In genomic region chr4:24470681-24471622, GRCh38 we compare ENCODE assay signal across 9 cellular contexts.
DNase-seq lines count a peak whose midpoint lies in the region; ATAC-seq, FAIRE-seq and TF ChIP-seq lines count a peak whose summit lies in the region.
"Had no signal": no experiment of that assay in that cellular context is flagged by ENCODE, and none has a peak within 500 bp of the region (broad histone marks: within the 10 kb centered on the region; RNA-seq: fewer than 3 reads in every experiment).

No MANE protein-coding gene starts in this region.

- H3K4me3 Mint-ChIP-seq in brain: peak overlapping the region; percentile 95 to 99 (median 98)

- peak overlapping the region; percentile 47 to 70; a peak in 3 of 6 replicates for H3K27ac ChIP-seq in A549
- peak overlapping the region in 12 of 21 experiments; percentile 8 to 69 (median 44) for H3K27ac ChIP-seq in skin epidermis

- ATAC-seq in A549 (peak; percentile 11 to 25; a peak in 2 of 6 replicates), GM21737 (IDR thresholded peaks at IDR 0.05; ENCODE audit: unreplicated experiment) (no peak)

- H3K4me2 ChIP-seq in A549: peak overlapping the region; percentile 99

- TF ChIP-seq CTCF in A549 (IDR thresholded peaks at IDR 0.05): no peak
- no peak for TF ChIP-seq CTCF in brain (conservative IDR thresholded peaks at IDR 0.05)

- H3K27ac Mint-ChIP-seq in brain: peak overlapping the region; percentile 72 to 93 (median 89)

- peaks cover 3% of the 10 kb centered on the region; the same call in 1 of the 3 replicates for H3K4me1 ChIP-seq in A549

- no peaks in the 10 kb centered on the region for H3K36me3 Mint-ChIP-seq in brain

- H3K4me3 ChIP-seq in A549 (peak overlapping the region; percentile 63), skin epidermis (peak overlapping the region; percentile 37 to 57 (median 47))

- peaks cover 37% of the 10 kb centered on the region for H3K27me3 Mint-ChIP-seq in brain

- TF ChIP-seq POLR2A in A549 (IDR thresholded peaks at IDR 0.05; ENCODE audit: low read length) (no peak), GM12891 (IDR thresholded peaks at IDR 0.05; ENCODE audit: low read depth, low read length) (no peak)

- FAIRE-seq in A549 (lab: Jason Lieb, UNC) (no peak), GM12891 (lab: Jason Lieb, UNC) (no peak)
- FAIRE-seq: islet of Langerhans had no signal

- CTCF ChIA-PET in A549 (lab: Yijun Ruan, JAX): interaction anchor here (0.6 to 2.0 kb wide), 8 partner anchors 9 to 375 kb away, joined by 3 to 6 read pairs (median 3); no protein-coding TSS in a partner anchor

- TF ChIP-seq RAD21 in A549 (conservative IDR thresholded peaks at IDR 0.05 in 1 of 2, IDR thresholded peaks at IDR 0.05 in 1 of 2): no peak

- WGBS in A549 (ENCODE audit: missing lambda C conversion rate): under 1% methylated on average over 18 of the region's 90 CpGs

- no peak for TF ChIP-seq EP300 in A549 (IDR thresholded peaks at IDR 0.05)

- H3K9me3 ChIP-seq in A549: no peaks in the 10 kb centered on the region

- peak in 1 of 2 experiments; percentile 35 for DNase-seq in A549 (ENCODE audit: low read depth in 1 of 2, low spot score in 1 of 2)
- DNase-seq in GM12891 (ENCODE audit: insufficient read length, low spot score): peak; percentile 36
- peak; percentile 8 for DNase-seq in RPMI8226
- peak; percentile 64 for DNase-seq in iPS-NIHi11 (ENCODE audit: low spot score)
- no peak for DNase-seq in LoVo (ENCODE audit: low spot score)

- peaks cover 0 to 5% (median 0%) of the 10 kb centered on the region in 5 experiments for H3K9me3 Mint-ChIP-seq in brain

- POLR2A ChIA-PET in A549 (lab: Yijun Ruan, JAX): no interaction called here

- peaks cover 30% of the 10 kb centered on the region for H3K4me1 Mint-ChIP-seq in brain

TF ChIP-seq in A549, 52 proteins besides CTCF, POLR2A, EP300 and RAD21:
- TF ChIP-seq MAX (IDR thresholded peaks at IDR 0.05) (0 out of 2 replicates have a peak, but pooled peaks have one; percentile 15), POLR2AphosphoS2 (conservative IDR thresholded peaks at IDR 0.05; ENCODE audit: low read length) (no peak)
TF ChIP-seq in A549: peak in this region for 1.

TF ChIP-seq in GM12891, 5 proteins besides CTCF, POLR2A, EP300 and RAD21:
- TF ChIP-seq TAF1 (IDR thresholded peaks at IDR 0.05; ENCODE audit: low read depth, low read length) (no peak), SPI1 (IDR thresholded peaks at IDR 0.05; ENCODE audit: low read depth, low read length) (no peak), PAX5 (IDR thresholded peaks at IDR 0.05; ENCODE audit: insufficient read depth, low read length, severe bottlenecking) (no peak), POU2F2 (IDR thresholded peaks at IDR 0.05; ENCODE audit: low read depth, low read length) (no peak), POLR2AphosphoS5 (IDR thresholded peaks at IDR 0.05; ENCODE audit: low read depth, low read length) (no peak)
